ENCODE assay signal across 2 cellular contexts in genomic region chr2:138501427-138502252, GRCh38.
TF ChIP-seq lines count a peak whose summit lies in the region.

SPOPL (plus strand) TSS chr2:138501770; CDS start chr2:138550217, 48,447 bp downstream.

TF ChIP-seq in HEK293, 187 proteins besides CTCF, POLR2A, EP300 and RAD21 (continued from another document and continues in another):
- TF ChIP-seq, protein P1, sequence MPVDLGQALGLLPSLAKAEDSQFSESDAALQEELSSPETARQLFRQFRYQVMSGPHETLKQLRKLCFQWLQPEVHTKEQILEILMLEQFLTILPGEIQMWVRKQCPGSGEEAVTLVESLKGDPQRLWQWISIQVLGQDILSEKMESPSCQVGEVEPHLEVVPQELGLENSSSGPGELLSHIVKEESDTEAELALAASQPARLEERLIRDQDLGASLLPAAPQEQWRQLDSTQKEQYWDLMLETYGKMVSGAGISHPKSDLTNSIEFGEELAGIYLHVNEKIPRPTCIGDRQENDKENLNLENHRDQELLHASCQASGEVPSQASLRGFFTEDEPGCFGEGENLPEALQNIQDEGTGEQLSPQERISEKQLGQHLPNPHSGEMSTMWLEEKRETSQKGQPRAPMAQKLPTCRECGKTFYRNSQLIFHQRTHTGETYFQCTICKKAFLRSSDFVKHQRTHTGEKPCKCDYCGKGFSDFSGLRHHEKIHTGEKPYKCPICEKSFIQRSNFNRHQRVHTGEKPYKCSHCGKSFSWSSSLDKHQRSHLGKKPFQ (tag by site-specific recombination; IDR thresholded peaks at IDR 0.05): no peak
- no peak for TF ChIP-seq ZNF560 (tag by site-specific recombination; IDR thresholded peaks at IDR 0.05; ENCODE audit: borderline replicate concordance)
- peak; percentile 42; the same call in 1 of the 2 replicates for TF ChIP-seq ZNF660 (tag by site-specific recombination; IDR thresholded peaks at IDR 0.05)
- no peak for TF ChIP-seq ZNF555 (tag by site-specific recombination; conservative IDR thresholded peaks at IDR 0.05)
- no peak for TF ChIP-seq ZNF629 (tag by site-specific recombination; IDR thresholded peaks at IDR 0.05)
- TF ChIP-seq SP3 (tag by site-specific recombination; IDR thresholded peaks at IDR 0.05): peak; percentile 30; the same call in 1 of the 2 replicates
- TF ChIP-seq ZNF777 (tag by site-specific recombination; IDR thresholded peaks at IDR 0.05; ENCODE audit: borderline replicate concordance): no peak
- TF ChIP-seq PATZ1 (tag by site-specific recombination; IDR thresholded peaks at IDR 0.05): 0 out of 2 replicates have a peak, but pooled peaks have one; percentile 28
- TF ChIP-seq ZXDB (tag by site-specific recombination; IDR thresholded peaks at IDR 0.05): peak; percentile 30; the same call in 1 of the 2 replicates
- no peak for TF ChIP-seq ZNF16 (tag by site-specific recombination; IDR thresholded peaks at IDR 0.05; ENCODE audit: low read depth)
- TF ChIP-seq, protein P2, sequence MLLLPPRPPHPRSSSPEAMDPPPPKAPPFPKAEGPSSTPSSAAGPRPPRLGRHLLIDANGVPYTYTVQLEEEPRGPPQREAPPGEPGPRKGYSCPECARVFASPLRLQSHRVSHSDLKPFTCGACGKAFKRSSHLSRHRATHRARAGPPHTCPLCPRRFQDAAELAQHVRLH (tag by site-specific recombination; IDR thresholded peaks at IDR 0.05): no peak
- TF ChIP-seq ZNF544 (tag by site-specific recombination; IDR thresholded peaks at IDR 0.05): no peak
- peak; percentile 48 for TF ChIP-seq ZNF501 (tag by site-specific recombination; IDR thresholded peaks at IDR 0.05)
- TF ChIP-seq SP2 (tag by site-specific recombination; IDR thresholded peaks at IDR 0.05): peak; percentile 44
- peak; percentile 4; the same call in 1 of the 2 replicates for TF ChIP-seq ZNF335 (tag by site-specific recombination; conservative IDR thresholded peaks at IDR 0.05)
- TF ChIP-seq ZBTB17 (tag by site-specific recombination; IDR thresholded peaks at IDR 0.05): no peak
- TF ChIP-seq SCRT1 (tag by site-specific recombination; IDR thresholded peaks at IDR 0.05; ENCODE audit: borderline replicate concordance): no peak
- TF ChIP-seq ZBTB8A (tag by site-specific recombination; IDR thresholded peaks at IDR 0.05): no peak
- TF ChIP-seq ZBTB7A (tag by site-specific recombination; IDR thresholded peaks at IDR 0.05; ENCODE audit: low read depth): no peak
- no peak for TF ChIP-seq ZNF707 (tag by site-specific recombination; IDR thresholded peaks at IDR 0.05)
- no peak for TF ChIP-seq ZNF121 (tag by site-specific recombination; IDR thresholded peaks at IDR 0.05)
- TF ChIP-seq ZNF23 (tag by site-specific recombination; IDR thresholded peaks at IDR 0.05; ENCODE audit: borderline replicate concordance): no peak
- no peak for TF ChIP-seq ZNF48 (tag by site-specific recombination; IDR thresholded peaks at IDR 0.05)
- peak; percentile 55 for TF ChIP-seq ZBTB26 (tag by site-specific recombination; optimal IDR thresholded peaks at IDR 0.05)
- TF ChIP-seq ZNF324 (tag by site-specific recombination; IDR thresholded peaks at IDR 0.05): no peak
- no peak for TF ChIP-seq ZNF843 (tag by site-specific recombination; IDR thresholded peaks at IDR 0.05)
- TF ChIP-seq REPIN1 (tag by site-specific recombination; IDR thresholded peaks at IDR 0.05; ENCODE audit: low read depth): no peak
- TF ChIP-seq ZNF639 (tag by site-specific recombination; IDR thresholded peaks at IDR 0.05): no peak

TF ChIP-seq in SK-N-SH, 30 proteins besides CTCF, POLR2A, EP300 and RAD21 (continued from another document):
- no peak; the same call in 1 of the 2 replicates for TF ChIP-seq JUND (IDR thresholded peaks at IDR 0.05)
- TF ChIP-seq, protein P3, sequence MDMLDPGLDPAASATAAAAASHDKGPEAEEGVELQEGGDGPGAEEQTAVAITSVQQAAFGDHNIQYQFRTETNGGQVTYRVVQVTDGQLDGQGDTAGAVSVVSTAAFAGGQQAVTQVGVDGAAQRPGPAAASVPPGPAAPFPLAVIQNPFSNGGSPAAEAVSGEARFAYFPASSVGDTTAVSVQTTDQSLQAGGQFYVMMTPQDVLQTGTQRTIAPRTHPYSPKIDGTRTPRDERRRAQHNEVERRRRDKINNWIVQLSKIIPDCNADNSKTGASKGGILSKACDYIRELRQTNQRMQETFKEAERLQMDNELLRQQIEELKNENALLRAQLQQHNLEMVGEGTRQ (IDR thresholded peaks at IDR 0.05; ENCODE audit: borderline replicate concordance, low read depth, low read length): no peak
- TF ChIP-seq FOXJ3 (CRISPR knock-in tag; IDR thresholded peaks at IDR 0.05): no peak
- TF ChIP-seq, protein P4, sequence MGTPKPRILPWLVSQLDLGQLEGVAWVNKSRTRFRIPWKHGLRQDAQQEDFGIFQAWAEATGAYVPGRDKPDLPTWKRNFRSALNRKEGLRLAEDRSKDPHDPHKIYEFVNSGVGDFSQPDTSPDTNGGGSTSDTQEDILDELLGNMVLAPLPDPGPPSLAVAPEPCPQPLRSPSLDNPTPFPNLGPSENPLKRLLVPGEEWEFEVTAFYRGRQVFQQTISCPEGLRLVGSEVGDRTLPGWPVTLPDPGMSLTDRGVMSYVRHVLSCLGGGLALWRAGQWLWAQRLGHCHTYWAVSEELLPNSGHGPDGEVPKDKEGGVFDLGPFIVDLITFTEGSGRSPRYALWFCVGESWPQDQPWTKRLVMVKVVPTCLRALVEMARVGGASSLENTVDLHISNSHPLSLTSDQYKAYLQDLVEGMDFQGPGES (IDR thresholded peaks at IDR 0.05; ENCODE audit: low read depth, low read length): no peak
- no peak for TF ChIP-seq CHD2 (IDR thresholded peaks at IDR 0.05; ENCODE audit: low read length, partially characterized antibody)
- 0 out of 2 replicates have a peak, but pooled peaks have one; percentile 8 for TF ChIP-seq RCOR1 (IDR thresholded peaks at IDR 0.05; ENCODE audit: low read length)
